Comparison of ENCODE assay signal across 23 cellular contexts in the genomic region with DNA sequence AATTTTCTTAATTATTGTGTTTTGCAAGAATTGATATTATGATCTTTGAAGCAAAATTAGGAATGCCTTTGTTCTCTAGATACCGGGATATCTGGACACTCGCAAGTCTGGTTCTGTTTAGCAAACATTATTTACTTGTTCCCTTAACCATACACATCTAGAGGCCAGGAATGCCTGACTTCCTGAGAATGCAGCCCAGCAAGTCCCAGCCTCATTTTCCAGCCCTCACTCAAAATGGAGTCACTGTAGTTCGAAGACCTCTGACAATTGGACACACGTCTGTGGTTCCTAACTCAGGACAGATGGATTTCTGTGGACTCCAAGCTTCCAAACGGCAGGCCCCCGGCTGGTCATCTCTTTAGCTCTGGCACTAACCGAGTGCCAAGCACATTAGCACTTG.
"Had no signal": no experiment of that assay in that cellular context is flagged by ENCODE, and none has a peak within 500 bp of the region (broad histone marks: within the 10 kb centered on the region; RNA-seq: fewer than 3 reads in every experiment).

No MANE protein-coding gene starts in this region.

- H3K27me3 Mint-ChIP-seq: stimulated activated memory B cell treated with anti-CD40 and anti-IgM and Interleukin-4, amounts not matched to agents 10 μg/mL and 1 μg/mL and 100 μg/mL, for 72 hours; stimulated activated naive CD8-positive, alpha-beta T cell treated with anti-CD3 and anti-CD28 coated beads, Interleukin-15, amount 100 ng/mL, for 72 hours had no signal

- H3K27ac ChIP-seq: epithelial cell of prostate, esophagus muscularis mucosa, gastrocnemius medialis, ovary, psoas muscle, spleen, thoracic aorta, transverse colon had no signal

- H3K27me3 ChIP-seq: esophagus muscularis mucosa, gastrocnemius medialis, ovary, spleen, transverse colon had no signal

- H3K4me1 ChIP-seq: esophagus muscularis mucosa, gastrocnemius medialis, psoas muscle, spleen, transverse colon had no signal

- H3K9me3 ChIP-seq: esophagus muscularis mucosa, gastrocnemius medialis, mucosa of descending colon, ovary, psoas muscle, thoracic aorta, transverse colon had no signal

- ATAC-seq: gastrocnemius medialis; left colon; left ventricle myocardium superior; mucosa of descending colon; natural killer cell; psoas muscle; sciatic nerve; stimulated activated memory B cell treated with anti-CD40 and anti-IgM and Interleukin-4, amounts not matched to agents 10 μg/mL and 1 μg/mL and 100 μg/mL, for 72 hours; stimulated activated naive CD8-positive, alpha-beta T cell treated with anti-CD3 and anti-CD28 coated beads, Interleukin-15, amount 100 ng/mL, for 72 hours had no signal

- H3K27ac Mint-ChIP-seq: natural killer cell; stimulated activated memory B cell treated with anti-CD40 and anti-IgM and Interleukin-4, amounts not matched to agents 10 μg/mL and 1 μg/mL and 100 μg/mL, for 72 hours; stimulated activated naive CD8-positive, alpha-beta T cell treated with anti-CD3 and anti-CD28 coated beads, Interleukin-15, amount 100 ng/mL, for 72 hours had no signal

- H3K36me3 ChIP-seq: esophagus muscularis mucosa, gastrocnemius medialis, ovary, spleen, thoracic aorta, transverse colon had no signal

- H3K4me1 Mint-ChIP-seq: natural killer cell; neural crest cell; stimulated activated memory B cell treated with anti-CD40 and anti-IgM and Interleukin-4, amounts not matched to agents 10 μg/mL and 1 μg/mL and 100 μg/mL, for 72 hours; stimulated activated naive CD8-positive, alpha-beta T cell treated with anti-CD3 and anti-CD28 coated beads, Interleukin-15, amount 100 ng/mL, for 72 hours had no signal

- H3K4me3 Mint-ChIP-seq: natural killer cell; neural crest cell; stimulated activated memory B cell treated with anti-CD40 and anti-IgM and Interleukin-4, amounts not matched to agents 10 μg/mL and 1 μg/mL and 100 μg/mL, for 72 hours; stimulated activated naive CD8-positive, alpha-beta T cell treated with anti-CD3 and anti-CD28 coated beads, Interleukin-15, amount 100 ng/mL, for 72 hours had no signal

- DNase-seq: effector memory CD4-positive, alpha-beta T cell; gastrocnemius medialis; left colon; left ventricle myocardium superior; mesenchymal stem cell; mucosa of descending colon; natural killer cell; ovary; psoas muscle; retina; spleen; stimulated activated CD4-positive, alpha-beta T cell treated with anti-CD3 and anti-CD28 coated beads, Interleukin-15, amount 100 ng/mL, for 24 hours; stimulated activated CD4-positive, alpha-beta T cell treated with anti-CD3 and anti-CD28 coated beads, Interleukin-1b, Interleukin-23, amount 100 ng/mL, for 48 hours; stimulated activated CD4-positive, alpha-beta T cell treated with anti-CD3 and anti-CD28 coated beads, Interleukin-4, amount 100 ng/mL, for 24 hours; stimulated activated naive CD8-positive, alpha-beta T cell treated with anti-CD3 and anti-CD28 coated beads, Interleukin-15, amount 100 ng/mL, for 72 hours; transverse colon had no signal

- H3K36me3 Mint-ChIP-seq: natural killer cell; stimulated activated memory B cell treated with anti-CD40 and anti-IgM and Interleukin-4, amounts not matched to agents 10 μg/mL and 1 μg/mL and 100 μg/mL, for 72 hours had no signal

- H3K4me3 ChIP-seq: esophagus muscularis mucosa, gastrocnemius medialis, lung, mucosa of descending colon, ovary, psoas muscle, spleen, thoracic aorta, transverse colon had no signal
